Comparison of ENCODE assay signal across 42 cellular contexts in the genomic region with DNA sequence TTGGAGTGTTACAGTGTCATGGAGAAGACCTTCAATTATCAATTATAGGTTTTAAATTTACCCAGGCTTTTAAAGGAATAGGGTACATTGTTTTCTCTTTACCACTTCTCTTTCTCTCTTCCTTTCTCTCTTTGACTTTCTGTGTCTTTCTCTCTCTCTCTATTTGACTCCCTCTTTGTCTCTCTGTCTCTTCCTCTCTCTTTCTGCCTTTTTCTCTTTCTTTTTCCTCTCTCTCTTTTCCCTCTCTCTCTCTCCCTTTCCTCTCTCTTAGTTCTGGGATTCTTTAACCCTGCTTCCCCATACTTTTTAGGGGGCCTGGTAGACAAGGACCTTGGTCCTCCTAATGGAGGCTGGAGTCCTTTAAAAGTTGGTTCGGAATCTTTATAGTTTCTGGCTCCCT. TPM values are rescaled to one million over a fixed set of nuclear protein-coding genes. Genes with fewer than 3 reads are reported as not detected.
"Had no signal": no experiment of that assay in that cellular context is flagged by ENCODE, and none has a peak within 500 bp of the region (broad histone marks: within the 10 kb centered on the region; RNA-seq: fewer than 3 reads in every experiment).

No MANE protein-coding gene starts in this region.

- H3K4me1 Mint-ChIP-seq: activated naive CD4-positive, alpha-beta T cell treated with anti-CD3 and anti-CD28 coated beads, Interleukin-2, amount 10 ng/mL, durations not matched to agents 7 days and 5 days; activated naive CD4-positive, alpha-beta T cell treated with anti-CD3 and anti-CD28 coated beads, Interleukin-2, amount 50 U/mL, for 24 hours; activated naive CD8-positive, alpha-beta T cell treated with anti-CD3 and anti-CD28 coated beads for 36 hours; activated naive CD8-positive, alpha-beta T cell treated with anti-CD3 and anti-CD28 coated beads, Interleukin-2, amount 10 ng/mL, durations not matched to agents 7 days and 5 days; activated naive CD8-positive, alpha-beta T cell treated with anti-CD3 and anti-CD28 coated beads, Interleukin-2, amount 50 U/mL, for 24 hours; activated T-helper 17 cell treated with anti-CD3 and anti-CD28 coated beads, Interleukin-2, amount 50 U/mL, for 72 hours; brain; central memory CD8-positive, alpha-beta T cell had no signal

- H3K4me3 ChIP-seq: adrenal gland, ascending aorta, body of pancreas, breast epithelium, cardiac muscle cell had no signal

- H3K9me3 ChIP-seq: adrenal gland, ascending aorta had no signal

- H3K36me3 ChIP-seq: adrenal gland, ascending aorta, brain microvascular endothelial cell, breast epithelium, cardiac muscle cell had no signal

- H3K4me1 ChIP-seq: adrenal gland, ascending aorta, body of pancreas, breast epithelium had no signal

- DNase-seq: activated effector memory CD4-positive, alpha-beta T cell treated with anti-CD3 and anti-CD28 coated beads, Interleukin-2, amount 50 U/mL, for 16 hours; activated effector memory CD4-positive, alpha-beta T cell treated with Interleukin-2 at 50 U/mL for 16 hours; activated gamma-delta T cell; activated gamma-delta T cell treated with Interleukin-2 at 50 U/mL for 16 hours; activated naive CD4-positive, alpha-beta T cell; activated naive CD4-positive, alpha-beta T cell treated with anti-CD3 and anti-CD28 coated beads for 36 hours; activated naive CD4-positive, alpha-beta T cell treated with anti-CD3 and anti-CD28 coated beads, Interleukin-2, amount 10 ng/mL, durations not matched to agents 7 days and 5 days; activated naive CD4-positive, alpha-beta T cell treated with anti-CD3 and anti-CD28 coated beads, Interleukin-2, amount 50 U/mL, for 16 hours; activated naive CD4-positive, alpha-beta T cell treated with Interleukin-2 at 50 U/mL for 16 hours; activated naive CD8-positive, alpha-beta T cell treated with anti-CD3 and anti-CD28 coated beads for 36 hours; activated naive CD8-positive, alpha-beta T cell treated with anti-CD3 and anti-CD28 coated beads, Interleukin-2, amount 10 ng/mL, durations not matched to agents 7 days and 5 days; activated naive CD8-positive, alpha-beta T cell treated with anti-CD3 and anti-CD28 coated beads, Interleukin-2, amount 50 U/mL, for 24 hours; activated T-cell treated with anti-CD3 and anti-CD28 coated beads, Interleukin-2, amount 50 U/mL, for 1 hour; activated T-cell treated with anti-CD3 and anti-CD28 coated beads, Interleukin-2, amount 50 U/mL, for 24 hours; activated T-cell treated with anti-CD3 and anti-CD28 coated beads, Interleukin-2, amount 50 U/mL, for 4 hours; activated T-cell treated with anti-CD3 and anti-CD28 coated beads, Interleukin-2, amount 50 U/mL, for 48 hours; activated T-cell treated with anti-CD3 and anti-CD28 coated beads, Interleukin-2, amount 50 U/mL, for 72 hours; adrenal gland; amniotic stem cell; amygdala; anterior cingulate cortex; aorta; body of pancreas; brain microvascular endothelial cell; caudate nucleus; central memory CD4-positive, alpha-beta T cell; cerebellar nuclear complex had no signal

- ATAC-seq: activated naive CD4-positive, alpha-beta T cell treated with anti-CD3 and anti-CD28 coated beads, Interleukin-2, amount 50 U/mL, for 72 hours; activated naive CD8-positive, alpha-beta T cell treated with anti-CD3 and anti-CD28 coated beads, Interleukin-2, amount 50 U/mL, for 24 hours; activated T-cell treated with anti-CD3 and anti-CD28 coated beads, Interleukin-2, amount 50 U/mL, for 4 hours; activated T-cell treated with anti-CD3 and anti-CD28 coated beads, Interleukin-2, amount 50 U/mL, for 72 hours; activated T-helper 17 cell treated with anti-CD3 and anti-CD28 coated beads, Interleukin-2, amount 50 U/mL, for 72 hours; body of pancreas had no signal

- H3K4me3 Mint-ChIP-seq: activated naive CD4-positive, alpha-beta T cell treated with anti-CD3 and anti-CD28 coated beads for 36 hours; activated naive CD4-positive, alpha-beta T cell treated with anti-CD3 and anti-CD28 coated beads, Interleukin-2, amount 10 ng/mL, durations not matched to agents 7 days and 5 days; activated naive CD4-positive, alpha-beta T cell treated with anti-CD3 and anti-CD28 coated beads, Interleukin-2, amount 50 U/mL, for 24 hours; activated naive CD8-positive, alpha-beta T cell; activated naive CD8-positive, alpha-beta T cell treated with anti-CD3 and anti-CD28 coated beads for 36 hours; activated naive CD8-positive, alpha-beta T cell treated with anti-CD3 and anti-CD28 coated beads, Interleukin-2, amount 10 ng/mL, durations not matched to agents 7 days and 5 days; activated naive CD8-positive, alpha-beta T cell treated with anti-CD3 and anti-CD28 coated beads, Interleukin-2, amount 50 U/mL, for 24 hours; activated T-cell treated with anti-CD3 and anti-CD28 coated beads, Interleukin-2, amount 50 U/mL, for 24 hours; activated T-cell treated with anti-CD3 and anti-CD28 coated beads, Interleukin-2, amount 50 U/mL, for 4 hours; activated T-cell treated with anti-CD3 and anti-CD28 coated beads, Interleukin-2, amount 50 U/mL, for 72 hours; activated T-helper 1 cell treated with anti-CD3 and anti-CD28 coated beads, Interleukin-12 subunit alpha, Interleukin-12 subunit beta, Interleukin-2, Interleukin-4 antibody, amounts not matched to agents 30 ng/mL and 10 ng/mL and 1 ng/mL, durations not matched to agents 14 hours and 24 hours and 36 hours; activated T-helper 17 cell treated with anti-CD3 and anti-CD28 coated beads, Interleukin-2, amount 50 U/mL, for 72 hours; brain; central memory CD8-positive, alpha-beta T cell had no signal

- H3K27ac ChIP-seq: adrenal gland, ascending aorta, body of pancreas, brain microvascular endothelial cell, breast epithelium, cardiac muscle cell had no signal

- H3K27me3 ChIP-seq: ascending aorta, body of pancreas, brain microvascular endothelial cell, breast epithelium, cardiac muscle cell had no signal

- H3K36me3 Mint-ChIP-seq: brain had no signal

- FAIRE-seq: astrocyte, bronchial epithelial cell had no signal

- H3K27ac Mint-ChIP-seq: activated naive CD4-positive, alpha-beta T cell treated with anti-CD3 and anti-CD28 coated beads for 36 hours; activated naive CD4-positive, alpha-beta T cell treated with anti-CD3 and anti-CD28 coated beads, Interleukin-2, amount 10 ng/mL, durations not matched to agents 7 days and 5 days; activated naive CD4-positive, alpha-beta T cell treated with anti-CD3 and anti-CD28 coated beads, Interleukin-2, amount 50 U/mL, for 24 hours; activated naive CD4-positive, alpha-beta T cell treated with anti-CD3 and anti-CD28 coated beads, Interleukin-2, amount 50 U/mL, for 72 hours; activated naive CD8-positive, alpha-beta T cell; activated naive CD8-positive, alpha-beta T cell treated with anti-CD3 and anti-CD28 coated beads for 36 hours; activated naive CD8-positive, alpha-beta T cell treated with anti-CD3 and anti-CD28 coated beads, Interleukin-2, amount 10 ng/mL, durations not matched to agents 7 days and 5 days; activated naive CD8-positive, alpha-beta T cell treated with anti-CD3 and anti-CD28 coated beads, Interleukin-2, amount 50 U/mL, for 24 hours; activated T-cell treated with anti-CD3 and anti-CD28 coated beads, Interleukin-2, amount 50 U/mL, for 24 hours; activated T-cell treated with anti-CD3 and anti-CD28 coated beads, Interleukin-2, amount 50 U/mL, for 72 hours; activated T-helper 1 cell treated with anti-CD3 and anti-CD28 coated beads, Interleukin-12 subunit alpha, Interleukin-12 subunit beta, Interleukin-2, Interleukin-4 antibody, amounts not matched to agents 30 ng/mL and 10 ng/mL and 1 ng/mL, durations not matched to agents 14 hours and 24 hours and 36 hours; activated T-helper 17 cell treated with anti-CD3 and anti-CD28 coated beads, Interleukin-2, amount 50 U/mL, for 72 hours; activated T-helper 2 cell treated with anti-CD3 and anti-CD28 coated beads, Interferon-gamma antibody, Interleukin-2, Interleukin-4, amounts not matched to agents 10 μg/mL and 5 μg/mL and 100 μg/mL, durations not matched to agents 14 hours and 24 hours and 36 hours; brain had no signal

RNA-seq across cellular contexts. Expression of a gene that starts 50.2 kb away (rescaled TPM):
- total RNA-seq: activated naive CD4-positive, alpha-beta T cell treated with anti-CD3 and anti-CD28 coated beads for 36 hours; activated naive CD4-positive, alpha-beta T cell treated with anti-CD3 and anti-CD28 coated beads, Interleukin-2, amount 50 U/mL, for 72 hours; activated naive CD8-positive, alpha-beta T cell treated with anti-CD3 and anti-CD28 coated beads for 36 hours; activated naive CD8-positive, alpha-beta T cell treated with anti-CD3 and anti-CD28 coated beads, Interleukin-2, amount 10 ng/mL, durations not matched to agents 7 days and 5 days; activated T-cell treated with anti-CD3 and anti-CD28 coated beads, Interleukin-2, amount 50 U/mL, for 4 hours; activated T-cell treated with anti-CD3 and anti-CD28 coated beads, Interleukin-2, amount 50 U/mL, for 72 hours; activated T-helper 1 cell treated with anti-CD3 and anti-CD28 coated beads, Interleukin-12 subunit alpha, Interleukin-12 subunit beta, Interleukin-2, Interleukin-4 antibody, amounts not matched to agents 30 ng/mL and 10 ng/mL and 1 ng/mL, durations not matched to agents 14 hours and 24 hours and 36 hours; activated T-helper 17 cell treated with anti-CD3 and anti-CD28 coated beads, Interleukin-2, amount 50 U/mL, for 72 hours; activated T-helper 2 cell treated with anti-CD3 and anti-CD28 coated beads, Interferon-gamma antibody, Interleukin-2, Interleukin-4, amounts not matched to agents 10 μg/mL and 5 μg/mL and 100 μg/mL, durations not matched to agents 14 hours and 24 hours and 36 hours; aorta; ascending aorta; astrocyte; body of pancreas; cardiac muscle cell; cardiac septum; chondrocyte had no signal
- polyA plus RNA-seq: adrenal gland, cardiac muscle cell had no signal
